9 cellular contexts compared by ENCODE assay signal in genomic region chr9:110069326-110070248, GRCh38.
DNase-seq lines count a peak whose midpoint lies in the region; ATAC-seq and TF ChIP-seq lines count a peak whose summit lies in the region.
"Had no signal": no experiment of that assay in that cellular context is flagged by ENCODE, and none has a peak within 500 bp of the region (broad histone marks: within the 10 kb centered on the region; RNA-seq: fewer than 3 reads in every experiment).

No MANE protein-coding gene starts in this region.

- peak overlapping the region in 1 of 4 donors; percentile 27 for H3K27ac ChIP-seq in body of pancreas
- peak overlapping the region; percentile 43 to 51 for H3K27ac ChIP-seq in left lung
- peak overlapping the region; percentile 31 to 60 for H3K27ac ChIP-seq in uterus
- H3K27ac ChIP-seq in effector memory CD4-positive, alpha-beta T cell (ENCODE audit: insufficient read depth, low read length, poor library complexity, severe bottlenecking), result no peak overlapping the region

- TF ChIP-seq CTCF in body of pancreas (IDR thresholded peaks at IDR 0.05) (no peak), left lung (IDR thresholded peaks at IDR 0.05) (no peak), uterus (IDR thresholded peaks at IDR 0.05) (no peak)

- 60 to 66% methylated on average over 14 of the region's 14 CpGs for WGBS in body of pancreas, 2 donors

- no peak overlapping the region for H3K4me3 ChIP-seq in MG63
- no peak overlapping the region for H3K4me3 ChIP-seq in body of pancreas
- H3K4me3 ChIP-seq in left lung, result no peak overlapping the region
- H3K4me3 ChIP-seq in uterus, result no peak overlapping the region
- H3K4me3 ChIP-seq in effector memory CD4-positive, alpha-beta T cell (ENCODE audit: insufficient read depth, low read depth, low read length, poor library complexity, severe bottlenecking), result no peak overlapping the region

- ATAC-seq in body of pancreas, result peak; percentile 42
- ATAC-seq in left lung, result peak; percentile 62
- ATAC-seq in GM21529 (IDR thresholded peaks at IDR 0.05; ENCODE audit: unreplicated experiment), result no peak

- H3K36me3 ChIP-seq in MG63 (peaks cover 54% of the 10 kb centered on the region), body of pancreas (replicated peaks in 1 of 2; ENCODE audit: insufficient read depth in 1 of 2, low read depth in 2 of 2) (no peaks in the 10 kb centered on the region), left lung (no peaks in the 10 kb centered on the region), uterus (no peaks in the 10 kb centered on the region)
- no peaks in the 10 kb centered on the region for H3K36me3 ChIP-seq in effector memory CD4-positive, alpha-beta T cell (ENCODE audit: control insufficient read depth, insufficient read depth, low read length)

- TF ChIP-seq POLR2A in body of pancreas (IDR thresholded peaks at IDR 0.05), result no peak
- TF ChIP-seq POLR2A in uterus (IDR thresholded peaks at IDR 0.05), result no peak

- peak; percentile 34 for DNase-seq in MG63
- peak in 2 of 4 donors; percentile 12 to 32 for DNase-seq in body of pancreas
- peak in 1 of 2 donors; percentile 70 for DNase-seq in left lung
- DNase-seq in uterus, result peak; percentile 39 to 66
- DNase-seq in effector memory CD4-positive, alpha-beta T cell, result no peak
- DNase-seq in D341Med (ENCODE audit: low spot score), result no peak
- DNase-seq: Kasumi-1; stimulated activated CD4-positive, alpha-beta T cell treated with anti-CD3 and anti-CD28 coated beads, Interleukin-12 subunit alpha, Interleukin-12 subunit beta, amount 100 ng/mL, for 4 hours had no signal

- H3K9me3 ChIP-seq in MG63, result no peaks in the 10 kb centered on the region
- H3K9me3 ChIP-seq in body of pancreas, result no peaks in the 10 kb centered on the region
- no peaks in the 10 kb centered on the region for H3K9me3 ChIP-seq in left lung
- H3K9me3 ChIP-seq in uterus, result no peaks in the 10 kb centered on the region
- no peaks in the 10 kb centered on the region for H3K9me3 ChIP-seq in effector memory CD4-positive, alpha-beta T cell (ENCODE audit: control insufficient read depth, low read length)

- H3K4me1 ChIP-seq in body of pancreas (no peaks in the 10 kb centered on the region), left lung (peaks cover 16 to 74% of the 10 kb centered on the region in 2 donors), uterus (peaks cover 0 to 8% of the 10 kb centered on the region in 2 donors)
- no peaks in the 10 kb centered on the region for H3K4me1 ChIP-seq in effector memory CD4-positive, alpha-beta T cell (ENCODE audit: control insufficient read depth, insufficient read depth, low read length, poor library complexity, severe bottlenecking)

- intact Hi-C loops in body of pancreas (cut with DNase I) (no loop called here), left lung (cut with DNase I) (loop anchor here in 1 of 2 donors (10.0 kb wide), 1 partner anchor 55 kb away; no protein-coding TSS in a partner anchor), uterus (cut with DNase I; ENCODE audit: low total_unique reads) (no loop called here)

- H3K27me3 ChIP-seq in MG63 (no peaks in the 10 kb centered on the region), body of pancreas (no peaks in the 10 kb centered on the region), left lung (no peaks in the 10 kb centered on the region), uterus (no peaks in the 10 kb centered on the region)
- H3K27me3 ChIP-seq in effector memory CD4-positive, alpha-beta T cell (replicated peaks; ENCODE audit: control insufficient read depth, insufficient read depth, low read length, poor library complexity, severe bottlenecking), result no peaks in the 10 kb centered on the region

Comparison
In these comparisons a context has a peak if more than half of its experiments do, and no peak if none do; other contexts are left out.
1. DNase-seq: peak in MG63 (single experiment) and uterus (2 of 2); none in effector memory CD4-positive, alpha-beta T cell (0 of 3) and D341Med (single experiment).